15 cellular contexts compared by ENCODE assay signal in the genomic region with DNA sequence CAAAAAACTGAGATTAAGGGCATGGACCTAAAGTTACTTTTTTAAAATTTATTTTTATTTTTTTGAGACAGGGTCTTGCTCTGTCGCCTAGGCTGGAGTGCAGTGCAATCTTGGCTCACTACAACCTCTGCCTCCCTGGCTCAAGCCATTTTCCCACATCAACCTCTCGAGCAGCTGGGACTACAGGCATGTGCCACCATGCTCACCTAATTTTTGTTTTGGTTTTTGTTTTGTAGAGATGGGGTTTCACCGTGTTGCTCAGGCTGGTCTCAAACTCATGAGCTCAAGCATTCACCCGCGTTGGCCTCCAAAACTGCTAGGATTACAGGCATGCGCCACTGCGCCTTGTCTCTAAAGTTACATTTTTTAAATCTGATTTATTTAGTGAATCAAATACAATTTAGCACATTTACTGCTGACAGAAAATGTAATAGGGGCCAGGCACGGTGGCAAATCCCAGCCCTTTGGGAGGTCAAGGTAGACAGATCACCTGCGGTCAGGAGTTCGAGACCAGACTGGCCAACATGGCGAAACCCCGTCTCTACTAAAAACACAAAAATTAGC. TPM values are rescaled to one million over a fixed set of nuclear protein-coding genes. Genes with fewer than 3 reads are reported as not detected.
"Had no signal": no experiment of that assay in that cellular context is flagged by ENCODE, and none has a peak within 500 bp of the region (broad histone marks: within the 10 kb centered on the region; RNA-seq: fewer than 3 reads in every experiment).

No MANE protein-coding gene starts in this region.

- H3K27me3 Mint-ChIP-seq: stimulated activated memory B cell treated with anti-CD40 and anti-IgM and Interleukin-4, amounts not matched to agents 10 μg/mL and 1 μg/mL and 100 μg/mL, for 72 hours; stimulated activated naive CD8-positive, alpha-beta T cell treated with anti-CD3 and anti-CD28 coated beads, Interleukin-15, Interleukin-2, amounts not matched to agents 100 ng/mL and 50 ng/mL, for 24 hours had no signal

- H3K36me3 ChIP-seq: colonic mucosa, right atrium auricular region, transverse colon had no signal

- H3K4me3 Mint-ChIP-seq: endodermal cell; immature natural killer cell; naive thymus-derived CD8-positive, alpha-beta T cell; neural crest cell; stimulated activated memory B cell treated with anti-CD40 and anti-IgM and Interleukin-4, amounts not matched to agents 10 μg/mL and 1 μg/mL and 100 μg/mL, for 72 hours; stimulated activated naive CD8-positive, alpha-beta T cell treated with anti-CD3 and anti-CD28 coated beads, Interleukin-15, Interleukin-2, amounts not matched to agents 100 ng/mL and 50 ng/mL, for 24 hours had no signal

- H3K4me3 ChIP-seq: colonic mucosa, mucosa of descending colon, right atrium auricular region, transverse colon had no signal

- H3K27me3 ChIP-seq: colonic mucosa, foreskin keratinocyte, right atrium auricular region, transverse colon had no signal

- ATAC-seq: foreskin keratinocyte; left colon; mucosa of descending colon; naive thymus-derived CD8-positive, alpha-beta T cell; stimulated activated memory B cell treated with anti-CD40 and anti-IgM and Interleukin-4, amounts not matched to agents 10 μg/mL and 1 μg/mL and 100 μg/mL, for 72 hours had no signal

- H3K4me1 ChIP-seq: colonic mucosa, foreskin keratinocyte had no signal

- H3K4me1 Mint-ChIP-seq: immature natural killer cell; naive thymus-derived CD8-positive, alpha-beta T cell; stimulated activated memory B cell treated with anti-CD40 and anti-IgM and Interleukin-4, amounts not matched to agents 10 μg/mL and 1 μg/mL and 100 μg/mL, for 72 hours had no signal

- H3K9me3 ChIP-seq: colonic mucosa, mucosa of descending colon, right atrium auricular region, transverse colon had no signal

- H3K9me3 Mint-ChIP-seq: endodermal cell; immature natural killer cell; naive thymus-derived CD8-positive, alpha-beta T cell; neural crest cell; stimulated activated memory B cell treated with anti-CD40 and anti-IgM and Interleukin-4, amounts not matched to agents 10 μg/mL and 1 μg/mL and 100 μg/mL, for 72 hours; stimulated activated naive CD8-positive, alpha-beta T cell treated with anti-CD3 and anti-CD28 coated beads, Interleukin-15, Interleukin-2, amounts not matched to agents 100 ng/mL and 50 ng/mL, for 24 hours had no signal

- DNase-seq: colonic mucosa; effector CD4-positive, alpha-beta T cell; erythroblast; foreskin keratinocyte; immature natural killer cell; left colon; mucosa of descending colon; naive thymus-derived CD8-positive, alpha-beta T cell; stimulated activated CD4-positive, alpha-beta T cell treated with anti-CD3 and anti-CD28 coated beads, Interleukin-4, amount 100 ng/mL, for 24 hours; transverse colon had no signal

- H3K27ac Mint-ChIP-seq: endodermal cell; naive thymus-derived CD8-positive, alpha-beta T cell; stimulated activated memory B cell treated with anti-CD40 and anti-IgM and Interleukin-4, amounts not matched to agents 10 μg/mL and 1 μg/mL and 100 μg/mL, for 72 hours; stimulated activated naive CD8-positive, alpha-beta T cell treated with anti-CD3 and anti-CD28 coated beads, Interleukin-15, Interleukin-2, amounts not matched to agents 100 ng/mL and 50 ng/mL, for 24 hours had no signal

- H3K27ac ChIP-seq: colonic mucosa, foreskin keratinocyte had no signal

- H3K36me3 Mint-ChIP-seq: naive thymus-derived CD8-positive, alpha-beta T cell; stimulated activated memory B cell treated with anti-CD40 and anti-IgM and Interleukin-4, amounts not matched to agents 10 μg/mL and 1 μg/mL and 100 μg/mL, for 72 hours had no signal

RNA-seq across cellular contexts. Expression of a gene that starts 38.3 kb away (rescaled TPM):
- total RNA-seq: naive thymus-derived CD8-positive, alpha-beta T cell had no signal

RNA-seq across cellular contexts. Expression of a gene that starts 53.9 kb away (rescaled TPM):
- total RNA-seq: naive thymus-derived CD8-positive, alpha-beta T cell had no signal
